ENCODE assay signal across 8 cellular contexts in genomic region chr20:13819885-13820645, GRCh38. TPM values are rescaled to one million over a fixed set of nuclear protein-coding genes. Genes with fewer than 3 reads are reported as not detected.
A peak's percentile ranks its signal among the peaks of the same experiment; 100 is the strongest.
DNase-seq lines count a peak whose midpoint lies in the region; ATAC-seq and TF ChIP-seq lines count a peak whose summit lies in the region.

No MANE protein-coding gene starts in this region.

- no peak overlapping the region for H3K27ac ChIP-seq in GM23248
- no peak overlapping the region for H3K27ac ChIP-seq in OCI-LY1 (ENCODE audit: low read depth, low read length, poor library complexity, severe bottlenecking)
- H3K27ac ChIP-seq in tibial nerve: no peak overlapping the region

- no peaks in the 10 kb centered on the region for H3K9me3 ChIP-seq in GM23248 (ENCODE audit: low read depth)
- no peaks in the 10 kb centered on the region for H3K9me3 ChIP-seq in OCI-LY1 (ENCODE audit: low read length)
- H3K9me3 ChIP-seq in tibial nerve: peaks cover 0 to 6% (median 0%) of the 10 kb centered on the region in 4 donors

- in situ Hi-C loops in GM23248 (cut with MboI): loop anchor here (10.0 kb wide), 1 partner anchor 235 kb away; no protein-coding TSS in a partner anchor

- peaks cover 12% of the 10 kb centered on the region; the same call in 1 of the 2 replicates for H3K36me3 ChIP-seq in GM23248 (ENCODE audit: low read depth)
- H3K36me3 ChIP-seq in OCI-LY1 (ENCODE audit: insufficient read depth, low read length): peaks cover 34% of the 10 kb centered on the region; the same call in 1 of the 2 replicates
- H3K36me3 ChIP-seq in kidney epithelial cell (ENCODE audit: control insufficient read depth, insufficient read depth, low read length): peaks cover 3% of the 10 kb centered on the region
- peaks cover 0 to 41% (median 7%) of the 10 kb centered on the region in 3 donors for H3K36me3 ChIP-seq in tibial nerve

- 14 to 20% methylated on average over 5 of the region's 5 CpGs for WGBS in GM23248 (ENCODE audit: low coverage in 1 of 2, low lambda C conversion rate in 2 of 2, missing lambda C conversion rate in 2 of 2), 2 experiments
- 34 to 41% methylated on average over 5 of the region's 5 CpGs for WGBS in tibial nerve, 2 donors

- H3K27me3 ChIP-seq in GM23248 (replicated peaks; ENCODE audit: insufficient read depth): no peaks in the 10 kb centered on the region
- no peaks in the 10 kb centered on the region for H3K27me3 ChIP-seq in OCI-LY1 (ENCODE audit: insufficient read depth, low read length)
- H3K27me3 ChIP-seq in kidney epithelial cell (ENCODE audit: control insufficient read depth, insufficient read depth, low read length): no peaks in the 10 kb centered on the region
- no peaks in the 10 kb centered on the region for H3K27me3 ChIP-seq in tibial nerve

- H3K4me3 ChIP-seq in GM23248 (no peak overlapping the region), OCI-LY1 (ENCODE audit: low read depth, low read length, poor library complexity, severe bottlenecking) (no peak overlapping the region), kidney epithelial cell (ENCODE audit: low read depth, low read length) (no peak overlapping the region), tibial nerve (no peak overlapping the region)
- no peak overlapping the region for H3K4me3 ChIP-seq in Jurkat, Clone E6-1 (ENCODE audit: low read length)

- no peak for TF ChIP-seq EP300 in tibial nerve (IDR thresholded peaks at IDR 0.05)

- H3K27ac Mint-ChIP-seq in natural killer cell: no peak overlapping the region
- H3K27ac Mint-ChIP-seq in natural killer cell treated with Interleukin-12 subunit alpha and Interleukin-12 subunit beta and Interleukin-15 and Interleukin-18, amount 100 ng/mL, for 72 hours: no peak overlapping the region

- peaks cover 9% of the 10 kb centered on the region for H3K36me3 Mint-ChIP-seq in natural killer cell
- H3K36me3 Mint-ChIP-seq in natural killer cell treated with Interleukin-12 subunit alpha and Interleukin-12 subunit beta and Interleukin-15 and Interleukin-18, amount 100 ng/mL, for 72 hours: peaks cover 10% of the 10 kb centered on the region

- no peak for DNase-seq in natural killer cell
- no peak for DNase-seq in natural killer cell treated with Interleukin-12 subunit alpha and Interleukin-12 subunit beta and Interleukin-15 and Interleukin-18, amount 100 ng/mL, for 72 hours (ENCODE audit: low spot score)
- DNase-seq in GM23248: peak; percentile 70
- DNase-seq in Jurkat, Clone E6-1 (ENCODE audit: low read depth, low spot score): peak; percentile 67
- peak; percentile 5 for DNase-seq in brain pericyte (ENCODE audit: low read depth, low spot score)
- DNase-seq in kidney epithelial cell (ENCODE audit: low read depth): peak; percentile 38
- no peak for DNase-seq in tibial nerve (ENCODE audit: low spot score in 2 of 2)

- H3K9ac ChIP-seq in GM23248 (no peak overlapping the region), OCI-LY1 (ENCODE audit: low read length) (no peak overlapping the region)

- H3K4me3 Mint-ChIP-seq in natural killer cell: no peak overlapping the region
- H3K4me3 Mint-ChIP-seq in natural killer cell treated with Interleukin-12 subunit alpha and Interleukin-12 subunit beta and Interleukin-15 and Interleukin-18, amount 100 ng/mL, for 72 hours: no peak overlapping the region

- H2AFZ ChIP-seq in GM23248 (no peak overlapping the region), OCI-LY1 (ENCODE audit: low read length) (no peak overlapping the region)

- H3K79me2 ChIP-seq in GM23248 (ENCODE audit: insufficient read depth) (no peaks in the 10 kb centered on the region), OCI-LY1 (ENCODE audit: insufficient read depth, low read length) (no peaks in the 10 kb centered on the region)

- H3K9me2 ChIP-seq in GM23248 (ENCODE audit: insufficient read depth) (no peaks in the 10 kb centered on the region), OCI-LY1 (ENCODE audit: low read depth, low read length) (no peaks in the 10 kb centered on the region)

- TF ChIP-seq POLR2A in tibial nerve (IDR thresholded peaks at IDR 0.05): no peak

- H3F3A ChIP-seq in GM23248 (ENCODE audit: insufficient read depth) (peaks cover 14% of the 10 kb centered on the region), OCI-LY1 (ENCODE audit: insufficient read depth, low read length) (no peaks in the 10 kb centered on the region)

- intact Hi-C loops in natural killer cell (cut with micrococcal nuclease): loop anchor here (2.0 kb wide), 1 partner anchor 235 kb away; no protein-coding TSS in a partner anchor

- peak in 2 of 3 donors; percentile 49 to 64 for ATAC-seq in natural killer cell
- ATAC-seq in natural killer cell treated with Interleukin-12 subunit alpha and Interleukin-12 subunit beta and Interleukin-15 and Interleukin-18, amount 100 ng/mL, for 72 hours: no peak

- H3K4me2 ChIP-seq in GM23248 (ENCODE audit: unreplicated experiment) (no peak overlapping the region), OCI-LY1 (ENCODE audit: low read length) (no peak overlapping the region)

- H4K20me1 ChIP-seq in GM23248 (ENCODE audit: insufficient read depth) (no peaks in the 10 kb centered on the region), OCI-LY1 (ENCODE audit: insufficient read depth, low read length) (no peaks in the 10 kb centered on the region)

- peaks cover 0 to 5% of the 10 kb centered on the region in 2 donors for H3K4me1 Mint-ChIP-seq in natural killer cell
- no peaks in the 10 kb centered on the region for H3K4me1 Mint-ChIP-seq in natural killer cell treated with Interleukin-12 subunit alpha and Interleukin-12 subunit beta and Interleukin-15 and Interleukin-18, amount 100 ng/mL, for 72 hours (ENCODE audit: low read depth in 2 of 2)

- TF ChIP-seq CTCF in natural killer cell (IDR thresholded peaks at IDR 0.05) (peak; percentile 74), OCI-LY1 (IDR thresholded peaks at IDR 0.05; ENCODE audit: low read length) (peak; percentile 63), kidney epithelial cell (IDR thresholded peaks at IDR 0.05; ENCODE audit: insufficient read depth, low read length, poor library complexity, severe bottlenecking) (peak; percentile 44), tibial nerve (IDR thresholded peaks at IDR 0.05) (peak; percentile 44 to 68 (median 62))

- H3K9me3 Mint-ChIP-seq in natural killer cell: no peaks in the 10 kb centered on the region
- no peaks in the 10 kb centered on the region for H3K9me3 Mint-ChIP-seq in natural killer cell treated with Interleukin-12 subunit alpha and Interleukin-12 subunit beta and Interleukin-15 and Interleukin-18, amount 100 ng/mL, for 72 hours

- H3K27me3 Mint-ChIP-seq in natural killer cell (ENCODE audit: low read depth in 2 of 2): no peaks in the 10 kb centered on the region
- peaks cover 0 to 7% of the 10 kb centered on the region in 2 donors for H3K27me3 Mint-ChIP-seq in natural killer cell treated with Interleukin-12 subunit alpha and Interleukin-12 subunit beta and Interleukin-15 and Interleukin-18, amount 100 ng/mL, for 72 hours

- peaks cover 13% of the 10 kb centered on the region for H3K4me1 ChIP-seq in GM23248 (ENCODE audit: insufficient read depth)
- no peaks in the 10 kb centered on the region for H3K4me1 ChIP-seq in OCI-LY1 (ENCODE audit: insufficient read depth, low read length, severe bottlenecking)
- no peaks in the 10 kb centered on the region for H3K4me1 ChIP-seq in tibial nerve

RNA-seq across cellular contexts. Expression of gene NDUFAF5, which starts 35.2 kb away (rescaled TPM):
- total RNA-seq in natural killer cell (10 to 100 TPM; 63.4 to 75.9 (median 63.7) TPM), kidney epithelial cell (17.5 and 46.8 TPM in 2 replicates), tibial nerve (10 to 100 TPM; 11.2 to 32.1 (median 21.2) TPM)
- 10 to 100 TPM; 26.9 to 44.6 TPM for total RNA-seq in natural killer cell treated with Interleukin-12 subunit alpha and Interleukin-12 subunit beta and Interleukin-15 and Interleukin-18, amount 100 ng/mL, for 72 hours
- 5.3 and 13.0 TPM in 2 replicates for total RNA-seq in GM23248 (2014; rRNA removed; shearing (Covaris generic))
- 14.5 and 16.2 TPM in 2 replicates for polyA plus RNA-seq in GM23248 (2016; fragmentation: Nextera tagmentation; extraction: Ambion mirVana)
- polyA plus RNA-seq in Jurkat, Clone E6-1 (2012; ENCODE audit: insufficient read depth, insufficient read length): 47.0 TPM

RNA-seq across cellular contexts. Expression of gene ESF1, which starts 35.3 kb away (rescaled TPM):
- 10 to 100 TPM in 2 of 3 donors, 1 to 10 TPM in 1; 8.4 to 11.1 (median 10.0) TPM for total RNA-seq in natural killer cell
- total RNA-seq in natural killer cell treated with Interleukin-12 subunit alpha and Interleukin-12 subunit beta and Interleukin-15 and Interleukin-18, amount 100 ng/mL, for 72 hours: 10 to 100 TPM; 18.2 to 31.7 TPM
- total RNA-seq in GM23248 (2014; rRNA removed; shearing (Covaris generic)): 8.3 and 16.8 TPM in 2 replicates
- 7.7 and 7.9 TPM in 2 replicates for polyA plus RNA-seq in GM23248 (2016; fragmentation: Nextera tagmentation; extraction: Ambion mirVana)
- polyA plus RNA-seq in Jurkat, Clone E6-1 (2012; ENCODE audit: insufficient read depth, insufficient read length): 10.9 TPM
- total RNA-seq in kidney epithelial cell: 11.1 and 12.9 TPM in 2 replicates
- 10 to 100 TPM; 14.9 to 28.0 (median 16.5) TPM for total RNA-seq in tibial nerve

Comparison
In these comparisons a context has a peak if more than half of its experiments do, and no peak if none do; other contexts are left out.
1. ATAC-seq: peak in natural killer cell (2 of 3); none in natural killer cell treated with Interleukin-12 subunit alpha and Interleukin-12 subunit beta and Interleukin-15 and Interleukin-18, amount 100 ng/mL, for 72 hours (0 of 2).
2. DNase-seq: peak in GM23248 (single experiment), Jurkat, Clone E6-1 (single experiment), brain pericyte (single experiment) and kidney epithelial cell (single experiment); none in natural killer cell (single experiment), natural killer cell treated with Interleukin-12 subunit alpha and Interleukin-12 subunit beta and Interleukin-15 and Interleukin-18, amount 100 ng/mL, for 72 hours (single experiment) and tibial nerve (0 of 2).
3. Peak in every context shown above with its lines, with median percentiles within 50 percentile points of each other: CTCF ChIP-seq.